Comparison of ENCODE assay signal across 8 cellular contexts in genomic region chr18:158128-159036, GRCh38. TPM values are rescaled to one million over a fixed set of nuclear protein-coding genes. Genes with fewer than 3 reads are reported as not detected.
DNase-seq lines count a peak whose midpoint lies in the region; ATAC-seq and TF ChIP-seq lines count a peak whose summit lies in the region.

Gene USP14 (plus strand): TSS chr18:158557. CDS start chr18:158699, 142 bp downstream.

- peaks cover 29% of the 10 kb centered on the region for H3K4me1 ChIP-seq in CD4-positive, alpha-beta memory T cell (ENCODE audit: insufficient read depth, low read length)
- H3K4me1 ChIP-seq in liver (ENCODE audit: control insufficient read depth in 4 of 4, insufficient read depth in 4 of 4, low read length in 3 of 4), result peaks cover 5 to 20% (median 9%) of the 10 kb centered on the region in 4 donors

- TF ChIP-seq CTCF in liver (IDR thresholded peaks at IDR 0.05; ENCODE audit: low read depth, low read length, missing input control), result no peak

- no peaks in the 10 kb centered on the region for H3K27me3 Mint-ChIP-seq in CD4-positive, alpha-beta memory T cell
- no peaks in the 10 kb centered on the region for H3K27me3 Mint-ChIP-seq in activated CD4-positive, alpha-beta memory T cell treated with anti-CD3 and anti-CD28 coated beads for 36 hours

- intact Hi-C loops in CD4-positive, alpha-beta memory T cell (cut with micrococcal nuclease), result loop anchor here (1.0 kb wide), 3 partner anchors 47 to 554 kb away; partner anchors contain the start of genes ENOSF1 and THOC1
- intact Hi-C loops in activated CD4-positive, alpha-beta memory T cell treated with anti-CD3 and anti-CD28 coated beads for 36 hours (cut with micrococcal nuclease), result loop anchor here (1.0 to 5.0 kb wide), 3 partner anchors 48 to 654 kb away; partner anchors contain the start of genes THOC1 and YES1

- H3K9ac ChIP-seq in liver (ENCODE audit: low read depth in 1 of 2, low read length in 2 of 2), result peak within 1 kb of the TSS; percentile 56 to 94

- peaks cover 18 to 35% (median 29%) of the 10 kb centered on the region in 4 donors for H3K4me1 Mint-ChIP-seq in CD4-positive, alpha-beta memory T cell
- H3K4me1 Mint-ChIP-seq in activated CD4-positive, alpha-beta memory T cell treated with anti-CD3 and anti-CD28 coated beads for 36 hours (ENCODE audit: low read depth), result peaks cover 27% of the 10 kb centered on the region

- POLR2A ChIA-PET in CD4-positive, alpha-beta memory T cell (lab: Charles Lee; ENCODE audit: partially characterized antibody), result interaction anchor here (0.7 to 3.3 kb wide), 4 partner anchors 9 to 110 kb away, joined by 3 to 34 read pairs (median 4); partner anchors contain the start of gene THOC1
- POLR2A ChIA-PET in activated CD4-positive, alpha-beta memory T cell treated with anti-CD3 and anti-CD28 coated beads for 36 hours (lab: Charles Lee), result interaction anchor here (1.0 to 3.1 kb wide), 3 partner anchors 25 to 109 kb away, joined by 3 to 18 read pairs (median 3); partner anchors contain the start of gene THOC1

- H3K36me3 Mint-ChIP-seq in CD4-positive, alpha-beta memory T cell, result peaks cover 3 to 6% of the 10 kb centered on the region in 2 donors
- peaks cover 9% of the 10 kb centered on the region for H3K36me3 Mint-ChIP-seq in activated CD4-positive, alpha-beta memory T cell treated with anti-CD3 and anti-CD28 coated beads for 36 hours

- no peak for TF ChIP-seq RAD21 in liver (IDR thresholded peaks at IDR 0.05)

- WGBS in liver, result 2% methylated on average over 89 of the region's 89 CpGs

- H3K27ac Mint-ChIP-seq in CD4-positive, alpha-beta memory T cell, result peak within 1 kb of the TSS; percentile 91 to 98 (median 95)
- peak within 1 kb of the TSS; percentile 93 for H3K27ac Mint-ChIP-seq in activated CD4-positive, alpha-beta memory T cell treated with anti-CD3 and anti-CD28 coated beads for 36 hours

- no peaks in the 10 kb centered on the region for H3K9me3 ChIP-seq in CD4-positive, alpha-beta memory T cell (ENCODE audit: control insufficient read depth in 1 of 2, low read length in 2 of 2)
- H3K9me3 ChIP-seq in liver (ENCODE audit: control insufficient read depth in 4 of 4, low read length in 3 of 4), result no peaks in the 10 kb centered on the region

- H3K9me3 Mint-ChIP-seq in CD4-positive, alpha-beta memory T cell, result no peaks in the 10 kb centered on the region
- no peaks in the 10 kb centered on the region for H3K9me3 Mint-ChIP-seq in activated CD4-positive, alpha-beta memory T cell treated with anti-CD3 and anti-CD28 coated beads for 36 hours

- CTCF ChIA-PET in CD4-positive, alpha-beta memory T cell (lab: Charles Lee; ENCODE audit: partially characterized antibody), result no interaction called here
- CTCF ChIA-PET in activated CD4-positive, alpha-beta memory T cell treated with anti-CD3 and anti-CD28 coated beads for 36 hours (lab: Charles Lee), result interaction anchor here (1.0 to 1.3 kb wide), 2 partner anchors 46 to 110 kb away, joined by 3 to 4 read pairs; partner anchors contain the start of gene THOC1

- peak within 1 kb of the TSS; percentile 88 to 98 (median 96) for H3K4me3 Mint-ChIP-seq in CD4-positive, alpha-beta memory T cell
- peak within 1 kb of the TSS; percentile 86 for H3K4me3 Mint-ChIP-seq in activated CD4-positive, alpha-beta memory T cell treated with anti-CD3 and anti-CD28 coated beads for 36 hours

- peak within 1 kb of the TSS; percentile 81 for H3K27ac ChIP-seq in CD4-positive, alpha-beta memory T cell (ENCODE audit: low read depth, low read length)
- H3K27ac ChIP-seq in liver (ENCODE audit: low read depth in 1 of 2, low read length in 2 of 2), result peak within 1 kb of the TSS; percentile 62 to 66

- H3K36me3 ChIP-seq in CD4-positive, alpha-beta memory T cell (ENCODE audit: insufficient read depth, low read length), result no peaks in the 10 kb centered on the region
- no peaks in the 10 kb centered on the region for H3K36me3 ChIP-seq in liver (ENCODE audit: control insufficient read depth in 4 of 4, insufficient read depth in 3 of 4, low read depth in 1 of 4, low read length in 3 of 4)

- peak within 1 kb of the TSS; percentile 18 to 81 for H3K4me3 ChIP-seq in CD4-positive, alpha-beta memory T cell (ENCODE audit: low read length in 2 of 2)
- H3K4me3 ChIP-seq in liver (ENCODE audit: low read depth in 1 of 3, low read length in 3 of 3), result peak within 1 kb of the TSS; percentile 75 to 96 (median 87)

- DNase-seq in CD4-positive, alpha-beta memory T cell, result peak; percentile 93 to 98 (median 96)
- DNase-seq in HK-2 (ENCODE audit: unreplicated experiment) (peak; percentile 92), NCI-H82 treated with DMSO at 0.1 percent for 48 hours (lab: John Stamatoyannopoulos, UW; ENCODE audit: unreplicated experiment) (peak; percentile 78), dermis microvascular lymphatic vessel endothelial cell (ENCODE audit: low read depth in 2 of 2) (peak; percentile 93 to 98)
- DNase-seq in activated CD4-positive, alpha-beta memory T cell treated with anti-CD3 and anti-CD28 coated beads for 36 hours, result peak; percentile 99
- peak; percentile 98 for DNase-seq in stimulated activated CD4-positive, alpha-beta T cell treated with anti-CD3 and anti-CD28 coated beads, Interleukin-4, amount 100 ng/mL, for 1 hour

- no peaks in the 10 kb centered on the region for H3K27me3 ChIP-seq in CD4-positive, alpha-beta memory T cell (ENCODE audit: insufficient read depth, low read length)
- H3K27me3 ChIP-seq in liver (ENCODE audit: control insufficient read depth in 4 of 4, insufficient read depth in 4 of 4, low read length in 3 of 4), result no peaks in the 10 kb centered on the region

- ATAC-seq in GM19455 (IDR thresholded peaks at IDR 0.05; ENCODE audit: unreplicated experiment), result peak; percentile 95

TF ChIP-seq in liver, 16 proteins besides CTCF, POLR2A, EP300 and RAD21:
- TF ChIP-seq MAX (IDR thresholded peaks at IDR 0.05) (peak; percentile 47), YY1 (IDR thresholded peaks at IDR 0.05) (no peak), HNF4G (IDR thresholded peaks at IDR 0.05) (no peak), SP1 (IDR thresholded peaks at IDR 0.05) (peak; percentile 46)

RNA-seq across cellular contexts. Expression of gene USP14, which starts in this region (rescaled TPM):
- total RNA-seq in CD4-positive, alpha-beta memory T cell, result 10 to 100 TPM; 42.6 to 43.6 TPM
- polyA plus RNA-seq in CD4-positive, alpha-beta memory T cell, result 10 to 100 TPM; 33.3 to 55.9 TPM
- total RNA-seq in activated CD4-positive, alpha-beta memory T cell treated with anti-CD3 and anti-CD28 coated beads for 36 hours, result 10 to 100 TPM; 88.2 to 90.8 TPM
- total RNA-seq in dermis microvascular lymphatic vessel endothelial cell (17.3 and 20.7 TPM in 2 replicates), liver (10 to 100 TPM; 20.9 to 28.3 TPM)
- 10 to 100 TPM; 16.2 to 20.6 TPM for polyA plus RNA-seq in liver

Comparison
In these comparisons a context has a peak if more than half of its experiments do, and no peak if none do; other contexts are left out.
1. Peak in every context shown above with its lines: DNase-seq, ATAC-seq, H3K4me3 ChIP-seq and H3K27ac ChIP-seq.